Comparison of ENCODE assay signal across 37 cellular contexts in genomic region chr19:38488096-38488495, GRCh38.
"Had no signal": no experiment of that assay in that cellular context is flagged by ENCODE, and none has a peak within 500 bp of the region (broad histone marks: within the 10 kb centered on the region; RNA-seq: fewer than 3 reads in every experiment).

No MANE protein-coding gene starts in this region.

- H3K27ac ChIP-seq: adrenal gland, body of pancreas, brain microvascular endothelial cell, breast epithelium, VCaP had no signal

- DNase-seq: activated B cell treated with CpG ODN at 0.5 μM for 24 hours; activated CD4-positive, alpha-beta memory T cell treated with anti-CD3 and anti-CD28 coated beads for 36 hours; activated CD4-positive, alpha-beta T cell treated with anti-CD3 and anti-CD28 coated beads for 4 hours; activated CD4-positive, alpha-beta T cell treated with anti-CD3 and anti-CD28 coated beads, Interleukin-2, amount 10 ng/mL, durations not matched to agents 24 days and 14 days; activated CD4-positive, alpha-beta T cell treated with anti-CD3 and anti-CD28 coated beads, Interleukin-2, amount 50 U/mL, for 1 hour; activated CD4-positive, alpha-beta T cell treated with anti-CD3 and anti-CD28 coated beads, Interleukin-2, amount 50 U/mL, for 4 hours; activated CD4-positive, CD25-positive, alpha-beta regulatory T cell treated with anti-CD3 and anti-CD28 coated beads, Interleukin-2, amount 50 U/mL, for 72 hours; activated CD8-positive, alpha-beta memory T cell treated with anti-CD3 and anti-CD28 coated beads, Interleukin-2, amount 50 U/mL, for 4 hours; activated CD8-positive, alpha-beta T cell treated with anti-CD3 and anti-CD28 coated beads for 36 hours; activated effector memory CD4-positive, alpha-beta T cell treated with anti-CD3 and anti-CD28 coated beads, Interleukin-2, amount 50 U/mL, for 16 hours; activated gamma-delta T cell treated with Interleukin-2 at 50 U/mL for 16 hours; activated naive CD4-positive, alpha-beta T cell; activated naive CD4-positive, alpha-beta T cell treated with anti-CD3 and anti-CD28 coated beads for 36 hours; activated naive CD4-positive, alpha-beta T cell treated with anti-CD3 and anti-CD28 coated beads, Interleukin-2, amount 50 U/mL, for 16 hours; activated naive CD8-positive, alpha-beta T cell treated with anti-CD3 and anti-CD28 coated beads for 36 hours; activated T-cell treated with anti-CD3 and anti-CD28 coated beads for 4 hours; activated T-cell treated with anti-CD3 and anti-CD28 coated beads, Interleukin-2, amount 50 U/mL, for 1 hour; activated T-cell treated with anti-CD3 and anti-CD28 coated beads, Interleukin-2, amount 50 U/mL, for 4 hours; activated T-cell treated with anti-CD3 and anti-CD28 coated beads, Interleukin-2, amount 50 U/mL, for 72 hours; adrenal gland; amniotic stem cell; aorta; body of pancreas; brain microvascular endothelial cell; central memory CD4-positive, alpha-beta T cell; T-helper 1 cell; T-helper 2 cell; T-helper 9 cell had no signal

- H3K9me3 ChIP-seq: adrenal gland, body of pancreas had no signal

- H3K36me3 Mint-ChIP-seq: activated naive CD8-positive, alpha-beta T cell treated with anti-CD3 and anti-CD28 coated beads for 36 hours had no signal

- H3K27me3 ChIP-seq: adrenal gland, body of pancreas, brain microvascular endothelial cell, breast epithelium had no signal

- H3K27ac Mint-ChIP-seq: activated B cell treated with CpG ODN at 0.5 μM for 24 hours; activated CD4-positive, alpha-beta memory T cell treated with anti-CD3 and anti-CD28 coated beads for 36 hours; activated CD4-positive, alpha-beta T cell treated with anti-CD3 and anti-CD28 coated beads, Interleukin-2, amount 10 ng/mL, durations not matched to agents 24 days and 14 days; activated CD8-positive, alpha-beta T cell treated with anti-CD3 and anti-CD28 coated beads for 36 hours; activated naive CD4-positive, alpha-beta T cell treated with anti-CD3 and anti-CD28 coated beads for 36 hours; activated naive CD4-positive, alpha-beta T cell treated with anti-CD3 and anti-CD28 coated beads, Interleukin-2, amount 50 U/mL, for 72 hours; activated naive CD8-positive, alpha-beta T cell treated with anti-CD3 and anti-CD28 coated beads for 36 hours; activated T-cell treated with anti-CD3 and anti-CD28 coated beads, Interleukin-2, amount 50 U/mL, for 72 hours; activated T-helper 1 cell treated with anti-CD3 and anti-CD28 coated beads, Interleukin-12 subunit alpha, Interleukin-12 subunit beta, Interleukin-2, Interleukin-4 antibody, amounts not matched to agents 30 ng/mL and 10 ng/mL and 1 ng/mL, durations not matched to agents 14 hours and 24 hours and 36 hours; activated T-helper 17 cell treated with anti-CD3 and anti-CD28 coated beads, Interleukin-2, amount 50 U/mL, for 72 hours; T-helper 1 cell treated with Interleukin-12 subunit alpha and Interleukin-12 subunit beta and Interleukin-4 antibody, amounts not matched to agents 30 μg/mL and 1 μg/mL, for 36 hours; T-helper 2 cell treated with Interferon-gamma antibody and Interleukin-4, amounts not matched to agents 5 μg/mL and 100 μg/mL, for 36 hours had no signal

- H3K36me3 ChIP-seq: adrenal gland, brain microvascular endothelial cell, breast epithelium had no signal

- H3K4me3 ChIP-seq: adrenal gland, body of pancreas, breast epithelium had no signal

- FAIRE-seq: astrocyte, TTC549 had no signal

- H3K4me1 Mint-ChIP-seq: activated CD4-positive, alpha-beta T cell treated with anti-CD3 and anti-CD28 coated beads, Interleukin-2, amount 10 ng/mL, durations not matched to agents 24 days and 14 days; activated naive CD8-positive, alpha-beta T cell treated with anti-CD3 and anti-CD28 coated beads for 36 hours had no signal

- H3K4me1 ChIP-seq: adrenal gland, body of pancreas, breast epithelium had no signal

- ATAC-seq: activated CD8-positive, alpha-beta T cell treated with anti-CD3 and anti-CD28 coated beads for 36 hours; activated naive CD4-positive, alpha-beta T cell treated with anti-CD3 and anti-CD28 coated beads, Interleukin-2, amount 50 U/mL, for 72 hours; activated T-cell treated with anti-CD3 and anti-CD28 coated beads, Interleukin-2, amount 50 U/mL, for 4 hours; activated T-cell treated with anti-CD3 and anti-CD28 coated beads, Interleukin-2, amount 50 U/mL, for 72 hours; activated T-helper 17 cell treated with anti-CD3 and anti-CD28 coated beads, Interleukin-2, amount 50 U/mL, for 72 hours; body of pancreas had no signal

- H3K9me3 Mint-ChIP-seq: activated T-helper 1 cell treated with anti-CD3 and anti-CD28 coated beads, Interleukin-12 subunit alpha, Interleukin-12 subunit beta, Interleukin-2, Interleukin-4 antibody, amounts not matched to agents 30 ng/mL and 10 ng/mL and 1 ng/mL, durations not matched to agents 14 hours and 24 hours and 36 hours; T-helper 1 cell treated with Interleukin-12 subunit alpha and Interleukin-12 subunit beta and Interleukin-4 antibody, amounts not matched to agents 30 μg/mL and 1 μg/mL, for 36 hours; T-helper 2 cell treated with Interferon-gamma antibody and Interleukin-4, amounts not matched to agents 5 μg/mL and 100 μg/mL, for 36 hours had no signal

- H3K4me3 Mint-ChIP-seq: activated B cell treated with CpG ODN at 0.5 μM for 24 hours; activated CD4-positive, alpha-beta memory T cell treated with anti-CD3 and anti-CD28 coated beads for 36 hours; activated CD4-positive, alpha-beta T cell treated with anti-CD3 and anti-CD28 coated beads, Interleukin-2, amount 10 ng/mL, durations not matched to agents 24 days and 14 days; activated CD8-positive, alpha-beta T cell treated with anti-CD3 and anti-CD28 coated beads for 36 hours; activated naive CD4-positive, alpha-beta T cell treated with anti-CD3 and anti-CD28 coated beads for 36 hours; activated naive CD8-positive, alpha-beta T cell treated with anti-CD3 and anti-CD28 coated beads for 36 hours; activated T-cell treated with anti-CD3 and anti-CD28 coated beads, Interleukin-2, amount 50 U/mL, for 4 hours; activated T-cell treated with anti-CD3 and anti-CD28 coated beads, Interleukin-2, amount 50 U/mL, for 72 hours; activated T-helper 1 cell treated with anti-CD3 and anti-CD28 coated beads, Interleukin-12 subunit alpha, Interleukin-12 subunit beta, Interleukin-2, Interleukin-4 antibody, amounts not matched to agents 30 ng/mL and 10 ng/mL and 1 ng/mL, durations not matched to agents 14 hours and 24 hours and 36 hours; activated T-helper 17 cell treated with anti-CD3 and anti-CD28 coated beads, Interleukin-2, amount 50 U/mL, for 72 hours; T-helper 1 cell treated with Interleukin-12 subunit alpha and Interleukin-12 subunit beta and Interleukin-4 antibody, amounts not matched to agents 30 μg/mL and 1 μg/mL, for 36 hours; T-helper 2 cell treated with Interferon-gamma antibody and Interleukin-4, amounts not matched to agents 5 μg/mL and 100 μg/mL, for 36 hours had no signal
